ENCODE assay signal across 1 cellular context in genomic region chr2:227661019-227661726, GRCh38.
TF ChIP-seq lines count a peak whose summit lies in the region.

No MANE protein-coding gene starts in this region.

TF ChIP-seq in GM23338, 12 proteins besides CTCF, POLR2A, EP300 and RAD21:
- TF ChIP-seq ZNF331 (CRISPR knock-in tag; IDR thresholded peaks at IDR 0.05; ENCODE audit: low read depth) = no peak
- no peak for TF ChIP-seq NANOG (IDR thresholded peaks at IDR 0.05; ENCODE audit: borderline replicate concordance)
- TF ChIP-seq, protein P1, sequence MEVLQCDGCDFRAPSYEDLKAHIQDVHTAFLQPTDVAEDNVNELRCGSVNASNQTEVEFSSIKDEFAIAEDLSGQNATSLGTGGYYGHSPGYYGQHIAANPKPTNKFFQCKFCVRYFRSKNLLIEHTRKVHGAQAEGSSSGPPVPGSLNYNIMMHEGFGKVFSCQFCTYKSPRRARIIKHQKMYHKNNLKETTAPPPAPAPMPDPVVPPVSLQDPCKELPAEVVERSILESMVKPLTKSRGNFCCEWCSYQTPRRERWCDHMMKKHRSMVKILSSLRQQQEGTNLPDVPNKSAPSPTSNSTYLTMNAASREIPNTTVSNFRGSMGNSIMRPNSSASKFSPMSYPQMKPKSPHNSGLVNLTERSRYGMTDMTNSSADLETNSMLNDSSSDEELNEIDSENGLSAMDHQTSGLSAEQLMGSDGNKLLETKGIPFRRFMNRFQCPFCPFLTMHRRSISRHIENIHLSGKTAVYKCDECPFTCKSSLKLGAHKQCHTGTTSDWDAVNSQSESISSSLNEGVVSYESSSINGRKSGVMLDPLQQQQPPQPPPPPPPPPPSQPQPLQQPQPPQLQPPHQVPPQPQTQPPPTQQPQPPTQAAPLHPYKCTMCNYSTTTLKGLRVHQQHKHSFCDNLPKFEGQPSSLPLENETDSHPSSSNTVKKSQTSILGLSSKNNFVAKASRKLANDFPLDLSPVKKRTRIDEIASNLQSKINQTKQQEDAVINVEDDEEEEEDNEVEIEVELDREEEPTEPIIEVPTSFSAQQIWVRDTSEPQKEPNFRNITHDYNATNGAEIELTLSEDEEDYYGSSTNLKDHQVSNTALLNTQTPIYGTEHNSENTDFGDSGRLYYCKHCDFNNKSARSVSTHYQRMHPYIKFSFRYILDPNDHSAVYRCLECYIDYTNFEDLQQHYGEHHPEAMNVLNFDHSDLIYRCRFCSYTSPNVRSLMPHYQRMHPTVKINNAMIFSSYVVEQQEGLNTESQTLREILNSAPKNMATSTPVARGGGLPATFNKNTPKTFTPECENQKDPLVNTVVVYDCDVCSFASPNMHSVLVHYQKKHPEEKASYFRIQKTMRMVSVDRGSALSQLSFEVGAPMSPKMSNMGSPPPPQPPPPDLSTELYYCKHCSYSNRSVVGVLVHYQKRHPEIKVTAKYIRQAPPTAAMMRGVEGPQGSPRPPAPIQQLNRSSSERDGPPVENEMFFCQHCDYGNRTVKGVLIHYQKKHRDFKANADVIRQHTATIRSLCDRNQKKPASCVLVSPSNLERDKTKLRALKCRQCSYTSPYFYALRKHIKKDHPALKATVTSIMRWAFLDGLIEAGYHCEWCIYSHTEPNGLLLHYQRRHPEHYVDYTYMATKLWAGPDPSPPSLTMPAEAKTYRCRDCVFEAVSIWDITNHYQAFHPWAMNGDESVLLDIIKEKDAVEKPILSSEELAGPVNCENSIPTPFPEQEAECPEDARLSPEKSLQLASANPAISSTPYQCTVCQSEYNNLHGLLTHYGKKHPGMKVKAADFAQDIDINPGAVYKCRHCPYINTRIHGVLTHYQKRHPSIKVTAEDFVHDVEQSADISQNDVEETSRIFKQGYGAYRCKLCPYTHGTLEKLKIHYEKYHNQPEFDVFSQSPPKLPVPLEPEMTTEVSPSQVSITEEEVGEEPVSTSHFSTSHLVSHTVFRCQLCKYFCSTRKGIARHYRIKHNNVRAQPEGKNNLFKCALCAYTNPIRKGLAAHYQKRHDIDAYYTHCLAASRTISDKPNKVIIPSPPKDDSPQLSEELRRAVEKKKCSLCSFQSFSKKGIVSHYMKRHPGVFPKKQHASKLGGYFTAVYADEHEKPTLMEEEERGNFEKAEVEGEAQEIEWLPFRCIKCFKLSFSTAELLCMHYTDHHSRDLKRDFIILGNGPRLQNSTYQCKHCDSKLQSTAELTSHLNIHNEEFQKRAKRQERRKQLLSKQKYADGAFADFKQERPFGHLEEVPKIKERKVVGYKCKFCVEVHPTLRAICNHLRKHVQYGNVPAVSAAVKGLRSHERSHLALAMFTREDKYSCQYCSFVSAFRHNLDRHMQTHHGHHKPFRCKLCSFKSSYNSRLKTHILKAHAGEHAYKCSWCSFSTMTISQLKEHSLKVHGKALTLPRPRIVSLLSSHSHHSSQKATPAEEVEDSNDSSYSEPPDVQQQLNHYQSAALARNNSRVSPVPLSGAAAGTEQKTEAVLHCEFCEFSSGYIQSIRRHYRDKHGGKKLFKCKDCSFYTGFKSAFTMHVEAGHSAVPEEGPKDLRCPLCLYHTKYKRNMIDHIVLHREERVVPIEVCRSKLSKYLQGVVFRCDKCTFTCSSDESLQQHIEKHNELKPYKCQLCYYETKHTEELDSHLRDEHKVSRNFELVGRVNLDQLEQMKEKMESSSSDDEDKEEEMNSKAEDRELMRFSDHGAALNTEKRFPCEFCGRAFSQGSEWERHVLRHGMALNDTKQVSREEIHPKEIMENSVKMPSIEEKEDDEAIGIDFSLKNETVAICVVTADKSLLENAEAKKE (CRISPR knock-in tag; IDR thresholded peaks at IDR 0.05) = no peak
- no peak for TF ChIP-seq JUNB (IDR thresholded peaks at IDR 0.05; ENCODE audit: unreplicated experiment)
- no peak for TF ChIP-seq STAT1 (IDR thresholded peaks at IDR 0.05; ENCODE audit: unreplicated experiment)
- no peak for TF ChIP-seq ZNF114 (CRISPR knock-in tag; IDR thresholded peaks at IDR 0.05)
- TF ChIP-seq EZH2 (IDR thresholded peaks at IDR 0.05; ENCODE audit: low read depth, unreplicated experiment) = no peak
- TF ChIP-seq, protein P2, sequence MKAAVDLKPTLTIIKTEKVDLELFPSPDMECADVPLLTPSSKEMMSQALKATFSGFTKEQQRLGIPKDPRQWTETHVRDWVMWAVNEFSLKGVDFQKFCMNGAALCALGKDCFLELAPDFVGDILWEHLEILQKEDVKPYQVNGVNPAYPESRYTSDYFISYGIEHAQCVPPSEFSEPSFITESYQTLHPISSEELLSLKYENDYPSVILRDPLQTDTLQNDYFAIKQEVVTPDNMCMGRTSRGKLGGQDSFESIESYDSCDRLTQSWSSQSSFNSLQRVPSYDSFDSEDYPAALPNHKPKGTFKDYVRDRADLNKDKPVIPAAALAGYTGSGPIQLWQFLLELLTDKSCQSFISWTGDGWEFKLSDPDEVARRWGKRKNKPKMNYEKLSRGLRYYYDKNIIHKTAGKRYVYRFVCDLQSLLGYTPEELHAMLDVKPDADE (IDR thresholded peaks at IDR 0.05) = no peak
- TF ChIP-seq REST (IDR thresholded peaks at IDR 0.05; ENCODE audit: unreplicated experiment) = no peak
- no peak for TF ChIP-seq POLR2AphosphoS5 (IDR thresholded peaks at IDR 0.05; ENCODE audit: low read depth)
- TF ChIP-seq CREB1 (CRISPR knock-in tag; IDR thresholded peaks at IDR 0.05; ENCODE audit: low read depth) = no peak; the same call in 1 of the 2 replicates
- TF ChIP-seq EZH2phosphoT487 (IDR thresholded peaks at IDR 0.05; ENCODE audit: unreplicated experiment) = no peak
